6 cellular contexts compared by ENCODE assay signal in the genomic region with DNA sequence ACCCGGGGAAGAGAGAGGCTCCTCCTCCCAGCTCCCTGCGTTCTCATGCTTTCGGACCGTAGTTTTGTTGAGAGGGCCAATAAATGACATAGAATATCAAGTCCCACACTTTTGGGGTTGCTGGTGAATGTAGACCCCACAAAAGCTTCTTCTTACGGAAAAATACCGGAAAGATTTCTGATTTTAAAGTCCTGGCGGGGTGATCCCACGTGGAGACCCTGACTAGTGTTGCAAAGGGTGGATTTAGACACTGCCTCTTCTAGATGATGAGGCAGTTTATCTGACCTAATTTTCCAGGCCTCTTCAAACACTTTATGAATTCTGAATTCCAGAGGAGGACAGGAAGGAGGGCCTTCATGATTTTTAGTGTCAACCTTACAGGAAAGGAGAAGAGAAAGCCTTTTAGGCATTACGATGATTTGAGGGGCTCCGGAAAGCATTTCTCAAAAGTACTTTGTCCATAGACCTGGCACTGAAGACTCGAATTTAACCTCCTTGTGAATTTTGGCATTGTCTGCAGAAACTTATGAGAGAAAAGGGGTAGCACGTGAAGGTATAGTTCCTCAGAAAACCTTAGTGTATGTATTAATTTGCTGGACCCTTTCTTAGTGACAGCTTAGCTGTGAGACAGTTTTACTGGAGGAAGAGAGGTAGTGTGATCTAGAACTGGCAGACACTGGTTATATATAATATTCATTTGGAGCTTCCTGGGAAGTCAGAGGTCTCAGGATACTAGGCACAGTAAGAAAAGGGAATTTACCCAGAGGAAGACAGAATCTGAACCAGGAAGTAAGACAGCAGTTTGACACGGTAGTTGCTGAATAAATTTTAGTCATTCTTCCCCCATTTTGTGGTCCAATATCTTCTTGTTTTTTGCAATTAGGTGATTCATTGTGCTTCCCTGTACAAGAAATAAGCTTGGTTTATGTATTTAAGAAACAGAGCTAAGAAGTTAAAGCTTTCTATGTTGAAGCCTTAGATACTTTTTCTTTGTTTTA. TPM values are rescaled to one million over a fixed set of nuclear protein-coding genes. Genes with fewer than 3 reads are reported as not detected.
DNase-seq lines count a peak whose midpoint lies in the region; ATAC-seq, FAIRE-seq and TF ChIP-seq lines count a peak whose summit lies in the region.

No MANE protein-coding gene starts in this region.

- peaks cover 9 to 15% (median 14%) of the 10 kb centered on the region in 3 donors for H3K4me1 ChIP-seq in pancreas

- TF ChIP-seq CTCF in pancreas (IDR thresholded peaks at IDR 0.05), result no peak

- no peaks in the 10 kb centered on the region for H3K36me3 ChIP-seq in pancreas

- peak overlapping the region; percentile 86 to 98 (median 93) for H3K27ac ChIP-seq in pancreas

- 1% methylated on average over 13 of the region's 13 CpGs for WGBS in pancreas, 2 donors

- intact Hi-C loops in pancreas (cut with DNase I), result no loop called here

- peak; percentile 10 for ATAC-seq in GM19324 (IDR thresholded peaks at IDR 0.05; ENCODE audit: low FRiP score, unreplicated experiment)
- peak in 1 of 4 donors; percentile 15 for ATAC-seq in pancreas
- no peak for ATAC-seq in HG02885 (IDR thresholded peaks at IDR 0.05; ENCODE audit: poor library complexity, unreplicated experiment)

- H3K9me3 ChIP-seq in pancreas, result no peaks in the 10 kb centered on the region

- DNase-seq in KBM-7, result peak; percentile 71
- peak; percentile 48 for DNase-seq in cerebellar cortex (ENCODE audit: low spot score)
- DNase-seq in pancreas, result no peak
- no peak for DNase-seq in NCI-H2171 (lab: John Stamatoyannopoulos, UW)

- H3K4me3 ChIP-seq in pancreas, result peak overlapping the region; percentile 55 to 85 (median 82)

- no peak for FAIRE-seq in pancreas (lab: Jason Lieb, UNC)

- no peaks in the 10 kb centered on the region for H3K27me3 ChIP-seq in pancreas

- in situ Hi-C loops in KBM-7 (cut with MboI; ENCODE audit: low pct_unique_long_range_greater_than_20kb, low sequenced_read_pairs), result no loop called here

RNA-seq across cellular contexts. Expression of a gene that starts 0.9 kb away (rescaled TPM):
- total RNA-seq in pancreas, result 10 to 100 TPM; 15.9 to 25.7 (median 18.8) TPM
- polyA plus RNA-seq in pancreas, result 10 to 100 TPM in 1 of 2 donors, 1 to 10 TPM in 1; 6.4 to 15.7 TPM

RNA-seq across cellular contexts. Expression of a gene that starts 15.7 kb away (rescaled TPM):
- total RNA-seq in pancreas, result 10 to 100 TPM in 4 of 6 donors, 1 to 10 TPM in 2; 7.2 to 18.8 (median 11.9) TPM
- polyA plus RNA-seq in pancreas, result 10 to 100 TPM; 11.4 to 15.9 TPM

RNA-seq across cellular contexts. Expression of a gene that starts 22.4 kb away (rescaled TPM):
- total RNA-seq in pancreas, result 100 to 1,000 TPM; 106 to 186 (median 155) TPM
- 10 to 100 TPM; 46.9 to 82.8 TPM for polyA plus RNA-seq in pancreas

RNA-seq across cellular contexts. Expression of a gene that starts 49.6 kb away (rescaled TPM):
- total RNA-seq in pancreas, result 1 to 10 TPM; 3.8 to 7.1 (median 4.4) TPM
- polyA plus RNA-seq in pancreas, result 1 to 10 TPM; 1.9 to 3.8 TPM

Comparison
In these comparisons a context has a peak if more than half of its experiments do, and no peak if none do; other contexts are left out.
1. DNase-seq: peak in KBM-7 (single experiment) and cerebellar cortex (single experiment); none in pancreas (0 of 6) and NCI-H2171 (single experiment).